3 cellular contexts compared by ENCODE assay signal in the genomic region with DNA sequence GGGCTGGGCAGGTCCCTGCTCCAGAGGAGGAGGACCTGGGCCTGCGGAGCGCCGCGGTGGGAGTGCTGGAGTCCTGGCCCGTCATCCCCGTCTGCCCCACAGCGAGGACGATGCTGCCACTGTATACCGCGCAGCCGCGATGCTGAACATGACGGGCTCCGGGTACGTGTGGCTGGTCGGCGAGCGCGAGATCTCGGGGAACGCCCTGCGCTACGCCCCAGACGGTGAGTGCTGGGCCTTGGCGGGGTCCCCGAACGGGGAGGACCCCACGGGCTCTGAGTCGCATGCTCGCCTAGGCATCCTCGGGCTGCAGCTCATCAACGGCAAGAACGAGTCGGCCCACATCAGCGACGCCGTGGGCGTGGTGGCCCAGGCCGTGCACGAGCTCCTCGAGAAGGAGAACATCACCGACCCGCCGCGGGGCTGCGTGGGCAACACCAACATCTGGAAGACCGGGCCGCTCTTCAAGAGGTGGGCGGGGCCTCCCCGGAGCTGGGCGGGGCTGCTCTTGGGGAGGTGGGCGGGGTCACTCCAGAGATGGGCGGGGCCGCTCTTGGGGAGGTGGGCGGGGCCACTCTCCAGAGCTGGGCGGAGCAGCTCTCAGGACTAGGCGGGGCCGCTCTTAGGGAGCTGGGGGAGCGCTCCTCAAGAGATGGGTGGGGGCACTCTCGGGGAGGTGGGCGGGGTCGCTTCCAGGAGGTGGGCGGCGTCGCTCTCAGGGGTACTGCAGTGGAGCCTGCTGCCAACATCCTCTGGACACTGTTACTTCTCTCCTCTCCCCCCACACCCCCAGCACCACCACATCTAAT.
TF ChIP-seq lines count a peak whose summit lies in the region.

No MANE protein-coding gene starts in this region.

TF ChIP-seq in SK-N-SH, 30 proteins besides CTCF, POLR2A, EP300 and RAD21:
- TF ChIP-seq, protein P1, sequence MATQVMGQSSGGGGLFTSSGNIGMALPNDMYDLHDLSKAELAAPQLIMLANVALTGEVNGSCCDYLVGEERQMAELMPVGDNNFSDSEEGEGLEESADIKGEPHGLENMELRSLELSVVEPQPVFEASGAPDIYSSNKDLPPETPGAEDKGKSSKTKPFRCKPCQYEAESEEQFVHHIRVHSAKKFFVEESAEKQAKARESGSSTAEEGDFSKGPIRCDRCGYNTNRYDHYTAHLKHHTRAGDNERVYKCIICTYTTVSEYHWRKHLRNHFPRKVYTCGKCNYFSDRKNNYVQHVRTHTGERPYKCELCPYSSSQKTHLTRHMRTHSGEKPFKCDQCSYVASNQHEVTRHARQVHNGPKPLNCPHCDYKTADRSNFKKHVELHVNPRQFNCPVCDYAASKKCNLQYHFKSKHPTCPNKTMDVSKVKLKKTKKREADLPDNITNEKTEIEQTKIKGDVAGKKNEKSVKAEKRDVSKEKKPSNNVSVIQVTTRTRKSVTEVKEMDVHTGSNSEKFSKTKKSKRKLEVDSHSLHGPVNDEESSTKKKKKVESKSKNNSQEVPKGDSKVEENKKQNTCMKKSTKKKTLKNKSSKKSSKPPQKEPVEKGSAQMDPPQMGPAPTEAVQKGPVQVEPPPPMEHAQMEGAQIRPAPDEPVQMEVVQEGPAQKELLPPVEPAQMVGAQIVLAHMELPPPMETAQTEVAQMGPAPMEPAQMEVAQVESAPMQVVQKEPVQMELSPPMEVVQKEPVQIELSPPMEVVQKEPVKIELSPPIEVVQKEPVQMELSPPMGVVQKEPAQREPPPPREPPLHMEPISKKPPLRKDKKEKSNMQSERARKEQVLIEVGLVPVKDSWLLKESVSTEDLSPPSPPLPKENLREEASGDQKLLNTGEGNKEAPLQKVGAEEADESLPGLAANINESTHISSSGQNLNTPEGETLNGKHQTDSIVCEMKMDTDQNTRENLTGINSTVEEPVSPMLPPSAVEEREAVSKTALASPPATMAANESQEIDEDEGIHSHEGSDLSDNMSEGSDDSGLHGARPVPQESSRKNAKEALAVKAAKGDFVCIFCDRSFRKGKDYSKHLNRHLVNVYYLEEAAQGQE (IDR thresholded peaks at IDR 0.05; ENCODE audit: low read depth, low read length): no peak
- TF ChIP-seq, protein P2, sequence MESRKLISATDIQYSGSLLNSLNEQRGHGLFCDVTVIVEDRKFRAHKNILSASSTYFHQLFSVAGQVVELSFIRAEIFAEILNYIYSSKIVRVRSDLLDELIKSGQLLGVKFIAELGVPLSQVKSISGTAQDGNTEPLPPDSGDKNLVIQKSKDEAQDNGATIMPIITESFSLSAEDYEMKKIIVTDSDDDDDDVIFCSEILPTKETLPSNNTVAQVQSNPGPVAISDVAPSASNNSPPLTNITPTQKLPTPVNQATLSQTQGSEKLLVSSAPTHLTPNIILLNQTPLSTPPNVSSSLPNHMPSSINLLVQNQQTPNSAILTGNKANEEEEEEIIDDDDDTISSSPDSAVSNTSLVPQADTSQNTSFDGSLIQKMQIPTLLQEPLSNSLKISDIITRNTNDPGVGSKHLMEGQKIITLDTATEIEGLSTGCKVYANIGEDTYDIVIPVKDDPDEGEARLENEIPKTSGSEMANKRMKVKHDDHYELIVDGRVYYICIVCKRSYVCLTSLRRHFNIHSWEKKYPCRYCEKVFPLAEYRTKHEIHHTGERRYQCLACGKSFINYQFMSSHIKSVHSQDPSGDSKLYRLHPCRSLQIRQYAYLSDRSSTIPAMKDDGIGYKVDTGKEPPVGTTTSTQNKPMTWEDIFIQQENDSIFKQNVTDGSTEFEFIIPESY (IDR thresholded peaks at IDR 0.05; ENCODE audit: borderline replicate concordance, low read depth): no peak
- TF ChIP-seq, protein P3, sequence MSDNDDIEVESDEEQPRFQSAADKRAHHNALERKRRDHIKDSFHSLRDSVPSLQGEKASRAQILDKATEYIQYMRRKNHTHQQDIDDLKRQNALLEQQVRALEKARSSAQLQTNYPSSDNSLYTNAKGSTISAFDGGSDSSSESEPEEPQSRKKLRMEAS (IDR thresholded peaks at IDR 0.05; ENCODE audit: low read depth): no peak
- no peak for TF ChIP-seq TCF12 (IDR thresholded peaks at IDR 0.05)
- TF ChIP-seq YY1 (IDR thresholded peaks at IDR 0.05; ENCODE audit: low read depth): no peak
- TF ChIP-seq CHD2 (IDR thresholded peaks at IDR 0.05; ENCODE audit: low read length, partially characterized antibody): no peak
- no peak for TF ChIP-seq ELF1 (IDR thresholded peaks at IDR 0.05)
- TF ChIP-seq EZH2phosphoT487 (IDR thresholded peaks at IDR 0.05; ENCODE audit: borderline replicate concordance, low read depth): no peak
- TF ChIP-seq MEF2A (IDR thresholded peaks at IDR 0.05; ENCODE audit: borderline replicate concordance, low read depth): no peak
- TF ChIP-seq POLR2AphosphoS5 (IDR thresholded peaks at IDR 0.05; ENCODE audit: low read depth, low read length): no peak
- no peak for TF ChIP-seq NRF1 (IDR thresholded peaks at IDR 0.05; ENCODE audit: low read depth, low read length)
- no peak for TF ChIP-seq RFX5 (IDR thresholded peaks at IDR 0.05; ENCODE audit: low read length)

TF ChIP-seq in SK-N-SH treated with all-trans-retinoic acid at 6 μM for 48 hours, 23 proteins besides CTCF, POLR2A, EP300 and RAD21 (continues in another document):
- TF ChIP-seq, protein P4, sequence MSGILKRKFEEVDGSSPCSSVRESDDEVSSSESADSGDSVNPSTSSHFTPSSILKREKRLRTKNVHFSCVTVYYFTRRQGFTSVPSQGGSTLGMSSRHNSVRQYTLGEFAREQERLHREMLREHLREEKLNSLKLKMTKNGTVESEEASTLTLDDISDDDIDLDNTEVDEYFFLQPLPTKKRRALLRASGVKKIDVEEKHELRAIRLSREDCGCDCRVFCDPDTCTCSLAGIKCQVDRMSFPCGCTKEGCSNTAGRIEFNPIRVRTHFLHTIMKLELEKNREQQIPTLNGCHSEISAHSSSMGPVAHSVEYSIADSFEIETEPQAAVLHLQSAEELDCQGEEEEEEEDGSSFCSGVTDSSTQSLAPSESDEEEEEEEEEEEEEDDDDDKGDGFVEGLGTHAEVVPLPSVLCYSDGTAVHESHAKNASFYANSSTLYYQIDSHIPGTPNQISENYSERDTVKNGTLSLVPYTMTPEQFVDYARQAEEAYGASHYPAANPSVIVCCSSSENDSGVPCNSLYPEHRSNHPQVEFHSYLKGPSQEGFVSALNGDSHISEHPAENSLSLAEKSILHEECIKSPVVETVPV (CRISPR knock-in tag; IDR thresholded peaks at IDR 0.05): no peak
- TF ChIP-seq, protein P5, sequence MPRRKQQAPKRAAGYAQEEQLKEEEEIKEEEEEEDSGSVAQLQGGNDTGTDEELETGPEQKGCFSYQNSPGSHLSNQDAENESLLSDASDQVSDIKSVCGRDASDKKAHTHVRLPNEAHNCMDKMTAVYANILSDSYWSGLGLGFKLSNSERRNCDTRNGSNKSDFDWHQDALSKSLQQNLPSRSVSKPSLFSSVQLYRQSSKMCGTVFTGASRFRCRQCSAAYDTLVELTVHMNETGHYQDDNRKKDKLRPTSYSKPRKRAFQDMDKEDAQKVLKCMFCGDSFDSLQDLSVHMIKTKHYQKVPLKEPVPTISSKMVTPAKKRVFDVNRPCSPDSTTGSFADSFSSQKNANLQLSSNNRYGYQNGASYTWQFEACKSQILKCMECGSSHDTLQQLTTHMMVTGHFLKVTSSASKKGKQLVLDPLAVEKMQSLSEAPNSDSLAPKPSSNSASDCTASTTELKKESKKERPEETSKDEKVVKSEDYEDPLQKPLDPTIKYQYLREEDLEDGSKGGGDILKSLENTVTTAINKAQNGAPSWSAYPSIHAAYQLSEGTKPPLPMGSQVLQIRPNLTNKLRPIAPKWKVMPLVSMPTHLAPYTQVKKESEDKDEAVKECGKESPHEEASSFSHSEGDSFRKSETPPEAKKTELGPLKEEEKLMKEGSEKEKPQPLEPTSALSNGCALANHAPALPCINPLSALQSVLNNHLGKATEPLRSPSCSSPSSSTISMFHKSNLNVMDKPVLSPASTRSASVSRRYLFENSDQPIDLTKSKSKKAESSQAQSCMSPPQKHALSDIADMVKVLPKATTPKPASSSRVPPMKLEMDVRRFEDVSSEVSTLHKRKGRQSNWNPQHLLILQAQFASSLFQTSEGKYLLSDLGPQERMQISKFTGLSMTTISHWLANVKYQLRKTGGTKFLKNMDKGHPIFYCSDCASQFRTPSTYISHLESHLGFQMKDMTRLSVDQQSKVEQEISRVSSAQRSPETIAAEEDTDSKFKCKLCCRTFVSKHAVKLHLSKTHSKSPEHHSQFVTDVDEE (CRISPR knock-in tag; IDR thresholded peaks at IDR 0.05): no peak
- TF ChIP-seq TOX (CRISPR knock-in tag; IDR thresholded peaks at IDR 0.05; ENCODE audit: borderline replicate concordance) (no peak), TCF4 (CRISPR knock-in tag; IDR thresholded peaks at IDR 0.05; ENCODE audit: borderline replicate concordance) (no peak), SNAI2 (CRISPR knock-in tag; IDR thresholded peaks at IDR 0.05) (no peak), ZNF8 (CRISPR knock-in tag; IDR thresholded peaks at IDR 0.05) (no peak), GLIS3 (CRISPR knock-in tag; IDR thresholded peaks at IDR 0.05) (no peak), ZNF565 (CRISPR knock-in tag; conservative IDR thresholded peaks at IDR 0.05; ENCODE audit: low read depth) (no peak)
- TF ChIP-seq, protein P6, sequence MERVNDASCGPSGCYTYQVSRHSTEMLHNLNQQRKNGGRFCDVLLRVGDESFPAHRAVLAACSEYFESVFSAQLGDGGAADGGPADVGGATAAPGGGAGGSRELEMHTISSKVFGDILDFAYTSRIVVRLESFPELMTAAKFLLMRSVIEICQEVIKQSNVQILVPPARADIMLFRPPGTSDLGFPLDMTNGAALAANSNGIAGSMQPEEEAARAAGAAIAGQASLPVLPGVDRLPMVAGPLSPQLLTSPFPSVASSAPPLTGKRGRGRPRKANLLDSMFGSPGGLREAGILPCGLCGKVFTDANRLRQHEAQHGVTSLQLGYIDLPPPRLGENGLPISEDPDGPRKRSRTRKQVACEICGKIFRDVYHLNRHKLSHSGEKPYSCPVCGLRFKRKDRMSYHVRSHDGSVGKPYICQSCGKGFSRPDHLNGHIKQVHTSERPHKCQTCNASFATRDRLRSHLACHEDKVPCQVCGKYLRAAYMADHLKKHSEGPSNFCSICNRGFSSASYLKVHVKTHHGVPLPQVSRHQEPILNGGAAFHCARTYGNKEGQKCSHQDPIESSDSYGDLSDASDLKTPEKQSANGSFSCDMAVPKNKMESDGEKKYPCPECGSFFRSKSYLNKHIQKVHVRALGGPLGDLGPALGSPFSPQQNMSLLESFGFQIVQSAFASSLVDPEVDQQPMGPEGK (CRISPR knock-in tag; IDR thresholded peaks at IDR 0.05; ENCODE audit: borderline replicate concordance): no peak

TF ChIP-seq in endothelial cell of umbilical vein, 7 proteins besides CTCF, POLR2A, EP300 and RAD21:
- TF ChIP-seq EZH2 (IDR thresholded peaks at IDR 0.05; ENCODE audit: borderline replicate concordance, low read depth, low read length, severe bottlenecking) (peak; percentile 59), JUN (IDR thresholded peaks at IDR 0.05; ENCODE audit: borderline replicate concordance, insufficient read depth, insufficient read length, low read depth) (no peak)
